24 cellular contexts compared by ENCODE assay signal in the genomic region with DNA sequence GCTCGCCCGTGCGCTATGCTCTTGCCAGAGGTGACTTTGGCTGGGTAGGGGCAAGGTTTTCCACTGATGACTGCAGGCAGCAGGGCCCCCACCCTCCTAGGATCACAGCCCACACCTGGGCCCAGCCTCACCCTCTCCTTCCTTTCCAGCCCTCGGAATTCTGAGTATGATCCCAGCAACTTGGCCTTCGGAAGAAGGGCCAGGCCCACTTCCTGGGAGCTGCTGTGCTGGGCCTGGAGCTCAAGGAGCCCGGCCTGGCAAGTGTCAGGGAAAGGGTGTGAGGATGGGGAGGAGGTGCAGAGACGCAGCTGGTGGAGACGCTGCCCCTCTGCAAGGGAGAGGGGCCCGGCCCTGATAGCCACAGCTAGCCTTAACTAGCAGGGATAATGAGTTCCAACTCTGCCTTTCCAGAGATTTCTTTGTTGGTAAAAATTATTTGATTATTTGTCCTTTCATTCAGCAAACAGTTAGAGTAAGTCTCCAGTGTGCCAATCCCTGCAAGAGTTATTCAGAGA. TPM values are rescaled to one million over a fixed set of nuclear protein-coding genes. Genes with fewer than 3 reads are reported as not detected.
A peak's percentile ranks its signal among the peaks of the same experiment; 100 is the strongest.
DNase-seq lines count a peak whose midpoint lies in the region; ATAC-seq and TF ChIP-seq lines count a peak whose summit lies in the region.
"Had no signal": no experiment of that assay in that cellular context is flagged by ENCODE, and none has a peak within 500 bp of the region (broad histone marks: within the 10 kb centered on the region; RNA-seq: fewer than 3 reads in every experiment).

No MANE protein-coding gene starts in this region.

- H2BK120ac ChIP-seq in H9 (ENCODE audit: low read depth, low read length, poor library complexity, severe bottlenecking) = no peak overlapping the region

- H3K36me3 Mint-ChIP-seq in H9 (ENCODE audit: insufficient read depth in 1 of 3, low read depth in 3 of 3) (no peaks in the 10 kb centered on the region; a peak in 2 of 7 replicates), endodermal cell (ENCODE audit: low read depth) (no peaks in the 10 kb centered on the region)
- H3K36me3 Mint-ChIP-seq: CD4-positive, CD25-positive, alpha-beta regulatory T cell had no signal

- H3K4me1 Mint-ChIP-seq in H9 (0 out of 4 replicates have a peak, but pooled peaks cover 0 to 3% of the 10 kb centered on the region in 2 experiments), endodermal cell (peaks cover 9% of the 10 kb centered on the region)
- H3K4me1 Mint-ChIP-seq: GM23338 had no signal

- H3K23me2 ChIP-seq in H9 (ENCODE audit: insufficient read length, low read depth, low read length, poor library complexity, severe bottlenecking) = peaks cover 2% of the 10 kb centered on the region

- no peak overlapping the region for H2AFZ ChIP-seq in H9 (ENCODE audit: low read length)
- H2AFZ ChIP-seq: GM23338 had no signal

- H3K27ac ChIP-seq in H9 (ENCODE audit: insufficient read length, low read depth, low read length) (no peak overlapping the region), endodermal cell (ENCODE audit: low read depth, low read length) (no peak overlapping the region), stomach (no peak overlapping the region)

- intact Hi-C loops in stomach (cut with DNase I; ENCODE audit: low total_unique reads) = no loop called here

- WGBS in H9 (ENCODE audit: extremely low coverage, insufficient read length, low lambda C conversion rate) = no CpG with 5 or more reads among the region's 9 CpGs
- WGBS in endodermal cell (ENCODE audit: insufficient coverage in 1 of 2, insufficient read length in 1 of 2), 2 experiments = 77 to 81% methylated on average over 8 to 9 of the region's 9 CpGs
- WGBS in stomach, 5 donors = 66 to 74% (median 67%) methylated on average over 7 to 9 of the region's 9 CpGs

- H3K9ac ChIP-seq in H9 (ENCODE audit: extremely low read depth, insufficient read length, low read length) (no peak overlapping the region), endodermal cell (ENCODE audit: extremely low read depth, low read length, poor library complexity, severe bottlenecking) (no peak overlapping the region)

- H3K27ac Mint-ChIP-seq in H9 (no peak overlapping the region), endodermal cell (no peak overlapping the region)
- H3K27ac Mint-ChIP-seq: CD4-positive, CD25-positive, alpha-beta regulatory T cell; GM23338 had no signal

- TF ChIP-seq POLR2A in stomach (IDR thresholded peaks at IDR 0.05) = no peak

- no peaks in the 10 kb centered on the region for H3K36me3 ChIP-seq in endodermal cell (ENCODE audit: control insufficient read depth, insufficient read depth, low read length)
- H3K36me3 ChIP-seq in stomach = no peaks in the 10 kb centered on the region
- no peaks in the 10 kb centered on the region for H3K36me3 ChIP-seq in MG63

- TF ChIP-seq EP300 in stomach (IDR thresholded peaks at IDR 0.05) = no peak

- no peak overlapping the region for H2BK5ac ChIP-seq in H9 (ENCODE audit: insufficient read length, low read length)

- H2BK12ac ChIP-seq in H9 (ENCODE audit: insufficient read length, low read depth, low read length) = no peak overlapping the region

- H3K79me2 ChIP-seq in H9 (ENCODE audit: insufficient read depth, low read length) = no peaks in the 10 kb centered on the region

- H4K91ac ChIP-seq in H9 (ENCODE audit: insufficient read length, low read depth, low read length) = no peak overlapping the region

- H3K79me1 ChIP-seq in H9 (ENCODE audit: insufficient read depth, low read depth, low read length, poor library complexity, severe bottlenecking) = no peaks in the 10 kb centered on the region

- H3K14ac ChIP-seq in H9 (ENCODE audit: insufficient read depth, low read length) = no peak overlapping the region

- H3K4me3 Mint-ChIP-seq in H9 (no peak overlapping the region), endodermal cell (no peak overlapping the region)
- H3K4me3 Mint-ChIP-seq: CD4-positive, CD25-positive, alpha-beta regulatory T cell; GM23338 had no signal

- H3K4me3 ChIP-seq in endodermal cell (ENCODE audit: low read length) = no peak overlapping the region
- no peak overlapping the region for H3K4me3 ChIP-seq in stomach
- H3K4me3 ChIP-seq in MG63 = no peak overlapping the region
- H3K4me3 ChIP-seq: GM23338 had no signal

- H3K9me3 Mint-ChIP-seq in H9 = peaks cover 5 to 10% of the 10 kb centered on the region in 2 experiments; a peak in 4 of 5 replicates
- peaks cover 7% of the 10 kb centered on the region for H3K9me3 Mint-ChIP-seq in endodermal cell
- H3K9me3 Mint-ChIP-seq: CD4-positive, CD25-positive, alpha-beta regulatory T cell; GM23338 had no signal

- H3K18ac ChIP-seq in H9 (ENCODE audit: insufficient read length, low read depth, low read length) = no peak overlapping the region

- H2AK5ac ChIP-seq in H9 (ENCODE audit: insufficient read length, low read length) = no peak overlapping the region

- H3K23ac ChIP-seq in H9 (ENCODE audit: insufficient read length, low read depth, low read length) = no peak overlapping the region

- no peak overlapping the region for H3K4ac ChIP-seq in H9 (ENCODE audit: low read depth, low read length)

- no peak for TF ChIP-seq CTCF in H9 (conservative IDR thresholded peaks at IDR 0.05)
- TF ChIP-seq CTCF in endodermal cell (conservative IDR thresholded peaks at IDR 0.05) = no peak
- TF ChIP-seq CTCF in stomach (IDR thresholded peaks at IDR 0.05) = no peak

- no peak overlapping the region for H4K5ac ChIP-seq in H9 (ENCODE audit: insufficient read length, low read depth, low read length)

- H3K27me3 ChIP-seq in H9 (ENCODE audit: insufficient read depth, low read length) = no peaks in the 10 kb centered on the region
- no peaks in the 10 kb centered on the region for H3K27me3 ChIP-seq in endodermal cell (ENCODE audit: control insufficient read depth, insufficient read depth, low read length, poor library complexity, severe bottlenecking)
- H3K27me3 ChIP-seq in stomach = no peaks in the 10 kb centered on the region
- no peaks in the 10 kb centered on the region for H3K27me3 ChIP-seq in MG63

- DNase-seq in H9 = peak; percentile 10
- DNase-seq in endodermal cell = peak; percentile 43
- DNase-seq in mesenteric fat pad (ENCODE audit: low spot score) = peak; percentile 71
- DNase-seq in stomach = peak; percentile 21
- no peak for DNase-seq in SHP77 (lab: John Stamatoyannopoulos, UW)
- DNase-seq in MG63 = no peak
- DNase-seq: CD4-positive, CD25-positive, alpha-beta regulatory T cell; HCEC 1CT; KBM-7; NCI-H1417; NCI-H1694 treated with DMSO at 0.1 percent for 48 hours; NCI-H2081; NCI-H226; NCI-H510A; NCI-H69; Right ventricle myocardium superior; RPMI8226 had no signal

- ATAC-seq in GM19324 (IDR thresholded peaks at IDR 0.05; ENCODE audit: low FRiP score, unreplicated experiment) = no peak
- ATAC-seq: GM23338 had no signal

- no peak overlapping the region for H4K8ac ChIP-seq in H9 (replicated peaks; ENCODE audit: insufficient read length, low read depth, low read length)

- H3K9me3 ChIP-seq in H9 (ENCODE audit: control insufficient read depth, low read depth, low read length) = no peaks in the 10 kb centered on the region
- H3K9me3 ChIP-seq in endodermal cell (ENCODE audit: control insufficient read depth, low read length) = no peaks in the 10 kb centered on the region
- H3K9me3 ChIP-seq in stomach = no peaks in the 10 kb centered on the region
- H3K9me3 ChIP-seq in MG63 = no peaks in the 10 kb centered on the region

- H2BK20ac ChIP-seq in H9 (ENCODE audit: low read depth, low read length, poor library complexity, severe bottlenecking) = no peak overlapping the region

- no peak overlapping the region for H2BK15ac ChIP-seq in H9 (ENCODE audit: low read depth, low read length)

- no peaks in the 10 kb centered on the region for H3K4me1 ChIP-seq in H9 (ENCODE audit: insufficient read depth, low read length)
- H3K4me1 ChIP-seq in endodermal cell (ENCODE audit: control insufficient read depth, insufficient read depth, low read length) = no peaks in the 10 kb centered on the region
- H3K4me1 ChIP-seq in stomach = peaks cover 0 to 21% (median 8%) of the 10 kb centered on the region in 4 donors

- no peak overlapping the region for H3K4me2 ChIP-seq in H9 (ENCODE audit: insufficient read depth, insufficient read length, low read length)
- H3K4me2 ChIP-seq: GM23338 had no signal

- no peak overlapping the region for H3K56ac ChIP-seq in H9 (ENCODE audit: insufficient read length, low read depth, low read length)

- no peak overlapping the region for H3T11ph ChIP-seq in H9 (ENCODE audit: low read length)

- H4K20me1 ChIP-seq in H9 (ENCODE audit: control insufficient read depth, insufficient read depth, insufficient read length) = no peaks in the 10 kb centered on the region

- peaks cover 9% of the 10 kb centered on the region for H3K27me3 Mint-ChIP-seq in H9 (ENCODE audit: low read depth)
- H3K27me3 Mint-ChIP-seq in endodermal cell (ENCODE audit: insufficient read depth) = peaks cover 4% of the 10 kb centered on the region

RNA-seq across cellular contexts. Expression of a gene that starts 1.7 kb away (rescaled TPM):
- total RNA-seq in H9 (2021) (0.29 TPM in 1 of 2 replicates, not detected in the other), endodermal cell (under 1 TPM in 1 of 2 donors, not detected in 1; 0.51 TPM), mesenteric fat pad (not detected), stomach (under 1 TPM in 1 of 5 donors, not detected in 4; 0.72 TPM)
- polyA plus RNA-seq in endodermal cell (2013, experiment 1 of 2) = 0.07 TPM
- not detected for polyA plus RNA-seq in endodermal cell (2013, experiment 2 of 2)
- under 1 TPM in 2 of 3 donors, not detected in 1; 0.13 to 0.50 TPM for polyA plus RNA-seq in stomach
- not detected in 2 replicates for total RNA-seq in MG63 (2014; rRNA removed; shearing (Covaris generic); ENCODE audit: low replicate concordance)
- total RNA-seq: A172, G401, LHCN-M2, MCF 10A, Right ventricle myocardium superior had no signal
- polyA plus RNA-seq: BJ; CD4-positive, CD25-positive, alpha-beta regulatory T cell had no signal

RNA-seq across cellular contexts. Expression of a gene that starts 36.4 kb away (rescaled TPM):
- total RNA-seq in H9 (2021) = 212 and 214 TPM in 2 replicates
- total RNA-seq in endodermal cell = 100 to 1,000 TPM; 385 to 416 TPM
- 105 TPM for polyA plus RNA-seq in endodermal cell (2013, experiment 1 of 2)
- 105 TPM for polyA plus RNA-seq in endodermal cell (2013, experiment 2 of 2)
- 164 TPM for total RNA-seq in mesenteric fat pad
- total RNA-seq in stomach = 100 to 1,000 TPM in 4 of 5 donors, 10 to 100 TPM in 1; 12.8 to 204 (median 115) TPM
- 100 to 1,000 TPM in 2 of 3 donors, 10 to 100 TPM in 1; 87.5 to 132 (median 110) TPM for polyA plus RNA-seq in stomach
- total RNA-seq in MG63 (2014; rRNA removed; shearing (Covaris generic); ENCODE audit: low replicate concordance) = 26.7 and 38.8 TPM in 2 replicates

Comparison
In these comparisons a context has a peak if more than half of its experiments do, and no peak if none do; other contexts are left out.
1. DNase-seq: peak in H9 (single experiment), endodermal cell (single experiment), mesenteric fat pad (single experiment) and stomach (single experiment); none in SHP77 (0 of 2) and MG63 (single experiment).